Comparison of ENCODE assay signal across 23 cellular contexts in genomic region chr10:17157024-17157423, GRCh38. TPM values are rescaled to one million over a fixed set of nuclear protein-coding genes. Genes with fewer than 3 reads are reported as not detected.
DNase-seq lines count a peak whose midpoint lies in the region; ATAC-seq, FAIRE-seq and TF ChIP-seq lines count a peak whose summit lies in the region.
"Had no signal": no experiment of that assay in that cellular context is flagged by ENCODE, and none has a peak within 500 bp of the region (broad histone marks: within the 10 kb centered on the region; RNA-seq: fewer than 3 reads in every experiment).

No MANE protein-coding gene starts in this region.

- no peak for TF ChIP-seq POLR2A in testis (IDR thresholded peaks at IDR 0.05)
- no peak for TF ChIP-seq POLR2A in tibial nerve (IDR thresholded peaks at IDR 0.05)

- H3K4me1 ChIP-seq in testis (peaks cover 8% of the 10 kb centered on the region), tibial nerve (peaks cover 0 to 31% (median 0%) of the 10 kb centered on the region in 4 donors)
- H3K4me1 ChIP-seq: BE2C, BLaER1 had no signal

- no peaks in the 10 kb centered on the region for H3K9me3 ChIP-seq in testis
- no peaks in the 10 kb centered on the region for H3K9me3 ChIP-seq in tibial nerve
- H3K9me3 ChIP-seq: BE2C, BLaER1 had no signal

- FAIRE-seq in endometrium (lab: Jason Lieb, UNC), result peak; percentile 26
- FAIRE-seq: A204.1, D721Med, GM12892, GM18507, GM19239 had no signal

- TF ChIP-seq CTCF in testis (IDR thresholded peaks at IDR 0.05), result no peak
- no peak for TF ChIP-seq CTCF in tibial nerve (IDR thresholded peaks at IDR 0.05)

- H3K27ac ChIP-seq in testis (peak overlapping the region; percentile 10 to 78), tibial nerve (peak overlapping the region; percentile 28 to 78 (median 46))
- H3K27ac ChIP-seq: BLaER1 had no signal

- DNase-seq in testis, result no peak
- no peak for DNase-seq in tibial nerve (ENCODE audit: low spot score in 2 of 2)
- DNase-seq in activated effector memory CD4-positive, alpha-beta T cell treated with Interleukin-2 at 50 U/mL for 16 hours, result no peak
- DNase-seq: 8988T; ACHN; BE2C; C1 segment of cervical spinal cord; CD4-positive, alpha-beta memory T cell; CD4-positive, CD25-positive, alpha-beta regulatory T cell; CD8-positive, alpha-beta memory T cell; COR-L47; DMS79 treated with DMSO at 0.1 percent for 48 hours; GF-D8 had no signal

- H3K4me3 ChIP-seq in testis (no peak overlapping the region), tibial nerve (no peak overlapping the region)
- H3K4me3 ChIP-seq: BLaER1 had no signal

- H3K27me3 ChIP-seq in testis (no peaks in the 10 kb centered on the region), tibial nerve (no peaks in the 10 kb centered on the region)
- H3K27me3 ChIP-seq: BE2C, BLaER1 had no signal

- intact Hi-C loops in testis (cut with DNase I; ENCODE audit: low total_unique reads), result no loop called here

- peak; percentile 53 to 83 for TF ChIP-seq EP300 in tibial nerve (IDR thresholded peaks at IDR 0.05)

- whole genome bisulfite sequencing in testis, 2 donors, result 20 to 35% methylated on average over 2 of the region's 2 CpGs
- 40% methylated on average over 2 of the region's 2 CpGs for WGBS in tibial nerve, 2 donors

- H3K36me3 ChIP-seq in testis (ENCODE audit: low read depth, missing control alignments), result no peaks in the 10 kb centered on the region
- peaks cover 0 to 4% (median 0%) of the 10 kb centered on the region in 3 donors for H3K36me3 ChIP-seq in tibial nerve
- H3K36me3 ChIP-seq: BE2C had no signal

- no peak for ATAC-seq in HG03175 (IDR thresholded peaks at IDR 0.05; ENCODE audit: unreplicated experiment)
- ATAC-seq in GM18861 (IDR thresholded peaks at IDR 0.05; ENCODE audit: unreplicated experiment), result no peak

RNA-seq across cellular contexts. Expression of gene CUBN, which starts 27.4 kb away (rescaled TPM):
- 10 to 100 TPM; 11.0 to 39.3 TPM for total RNA-seq in testis
- 19.2 TPM for polyA plus RNA-seq in testis (ENCODE audit: insufficient read depth, low read depth, low replicate concordance)
- 10 to 100 TPM in 3 of 4 donors, 1 to 10 TPM in 1; 9.2 to 38.9 (median 25.4) TPM for total RNA-seq in tibial nerve
- polyA plus RNA-seq: CD14-positive monocyte had no signal

RNA-seq across cellular contexts. Expression of gene TRDMT1, which starts 44.4 kb away (rescaled TPM):
- total RNA-seq in testis (10 to 100 TPM in 1 of 2 donors, 1 to 10 TPM in 1; 9.7 to 12.1 TPM), tibial nerve (10 to 100 TPM; 12.9 to 17.5 (median 16.0) TPM)
- polyA plus RNA-seq in testis (ENCODE audit: insufficient read depth, low read depth, low replicate concordance), result 6.9 TPM
